16 cellular contexts compared by ENCODE assay signal in genomic region chr16:31112711-31113419, GRCh38. TPM values are rescaled to one million over a fixed set of nuclear protein-coding genes. Genes with fewer than 3 reads are reported as not detected.
A peak's percentile ranks its signal among the peaks of the same experiment; 100 is the strongest.
DNase-seq lines count a peak whose midpoint lies in the region; ATAC-seq and TF ChIP-seq lines count a peak whose summit lies in the region.
"Had no signal": no experiment of that assay in that cellular context is flagged by ENCODE, and none has a peak within 500 bp of the region (broad histone marks: within the 10 kb centered on the region; RNA-seq: fewer than 3 reads in every experiment).

No MANE protein-coding gene starts in this region.

- CTCF ChIA-PET in activated naive CD4-positive, alpha-beta T cell treated with anti-CD3 and anti-CD28 coated beads, Interleukin-2, amount 10 ng/mL, durations not matched to agents 7 days and 5 days (lab: Charles Lee) = interaction anchor here (0.7 to 2.1 kb wide), 2 partner anchors 10 to 29 kb away, joined by 3 to 5 read pairs; no protein-coding TSS in a partner anchor

- H3K27me3 Mint-ChIP-seq in activated naive CD4-positive, alpha-beta T cell treated with anti-CD3 and anti-CD28 coated beads, Interleukin-2, amount 10 ng/mL, durations not matched to agents 7 days and 5 days = no peaks in the 10 kb centered on the region
- peaks cover 15% of the 10 kb centered on the region for H3K27me3 Mint-ChIP-seq in GM23338 (ENCODE audit: insufficient read depth, low read depth, poor library complexity)

- ATAC-seq in body of pancreas (no peak), GM18909 (IDR thresholded peaks at IDR 0.05; ENCODE audit: poor library complexity, unreplicated experiment) (no peak), GM23338 (no peak), GM21786 (IDR thresholded peaks at IDR 0.05; ENCODE audit: unreplicated experiment) (no peak)

- H3K4me2 ChIP-seq in GM23338 = no peak overlapping the region

- peaks cover 15% of the 10 kb centered on the region; the same call in 1 of the 2 replicates for H3F3A ChIP-seq in GM23338 (replicated peaks; ENCODE audit: low read depth)

- H3K4me1 Mint-ChIP-seq in activated naive CD4-positive, alpha-beta T cell treated with anti-CD3 and anti-CD28 coated beads, Interleukin-2, amount 10 ng/mL, durations not matched to agents 7 days and 5 days = peaks cover 32% of the 10 kb centered on the region
- H3K4me1 Mint-ChIP-seq in GM23338 = peaks cover 5% of the 10 kb centered on the region; the same call in 1 of the 3 replicates

- no peaks in the 10 kb centered on the region; the same call in none of the 2 replicates for H3K79me2 ChIP-seq in GM23338 (replicated peaks; ENCODE audit: insufficient read depth)

- no peaks in the 10 kb centered on the region for H3K9me2 ChIP-seq in GM23338 (ENCODE audit: insufficient read depth)

- no peak for TF ChIP-seq CTCF in body of pancreas (IDR thresholded peaks at IDR 0.05)
- no peak for TF ChIP-seq CTCF in vagina (IDR thresholded peaks at IDR 0.05)
- no peak for TF ChIP-seq CTCF in GM23338 (conservative IDR thresholded peaks at IDR 0.05; ENCODE audit: low read depth in 2 of 2)

- H3K27me3 ChIP-seq in body of pancreas = no peaks in the 10 kb centered on the region
- H3K27me3 ChIP-seq in vagina = no peaks in the 10 kb centered on the region
- H3K27me3 ChIP-seq in GM23338 (ENCODE audit: insufficient read depth) = no peaks in the 10 kb centered on the region
- H3K27me3 ChIP-seq: thyroid gland had no signal

- H3K9me3 ChIP-seq in body of pancreas (no peaks in the 10 kb centered on the region), vagina (no peaks in the 10 kb centered on the region)
- H3K9me3 ChIP-seq: thyroid gland had no signal

- H3K36me3 ChIP-seq in body of pancreas (replicated peaks in 1 of 2; ENCODE audit: insufficient read depth in 1 of 2, low read depth in 2 of 2) (peaks cover 0 to 6% of the 10 kb centered on the region in 2 donors), vagina (peaks cover 0 to 32% of the 10 kb centered on the region in 2 donors), GM23338 (ENCODE audit: insufficient read depth) (no peaks in the 10 kb centered on the region)

- intact Hi-C loops in body of pancreas (cut with DNase I) = no loop called here
- intact Hi-C loops in vagina (cut with DNase I) = no loop called here

- H2AFZ ChIP-seq in GM23338 = no peak overlapping the region

- H3K4me3 Mint-ChIP-seq in activated naive CD4-positive, alpha-beta T cell treated with anti-CD3 and anti-CD28 coated beads, Interleukin-2, amount 10 ng/mL, durations not matched to agents 7 days and 5 days = no peak overlapping the region
- no peak overlapping the region for H3K4me3 Mint-ChIP-seq in GM23338
- H3K4me3 Mint-ChIP-seq: H9 had no signal

- H3K9me3 Mint-ChIP-seq in activated naive CD4-positive, alpha-beta T cell treated with anti-CD3 and anti-CD28 coated beads, Interleukin-2, amount 10 ng/mL, durations not matched to agents 7 days and 5 days = no peaks in the 10 kb centered on the region
- H3K9me3 Mint-ChIP-seq in GM23338 = no peaks in the 10 kb centered on the region; the same call in 1 of the 3 replicates
- H3K9me3 Mint-ChIP-seq: H9 had no signal

- H3K4me3 ChIP-seq in body of pancreas = no peak overlapping the region
- no peak overlapping the region for H3K4me3 ChIP-seq in vagina
- no peak overlapping the region for H3K4me3 ChIP-seq in GM23338
- H3K4me3 ChIP-seq: GM12878, thyroid gland had no signal

- peaks cover 72% of the 10 kb centered on the region for H3K4me1 ChIP-seq in body of pancreas
- H3K4me1 ChIP-seq in vagina = peaks cover 28% of the 10 kb centered on the region
- H3K4me1 ChIP-seq in GM23338 (ENCODE audit: insufficient read depth) = peaks cover 1% of the 10 kb centered on the region; the same call in 1 of the 2 replicates

- no peak for TF ChIP-seq POLR2A in body of pancreas (IDR thresholded peaks at IDR 0.05)
- no peak for TF ChIP-seq POLR2A in vagina (IDR thresholded peaks at IDR 0.05)

- DNase-seq in activated naive CD4-positive, alpha-beta T cell treated with anti-CD3 and anti-CD28 coated beads, Interleukin-2, amount 10 ng/mL, durations not matched to agents 7 days and 5 days = no peak
- no peak for DNase-seq in activated naive CD4-positive, alpha-beta T cell treated with Interleukin-2 at 50 U/mL for 16 hours
- no peak for DNase-seq in body of pancreas
- DNase-seq in medulla oblongata (ENCODE audit: extremely low spot score) = peak; percentile 39
- DNase-seq in vagina (ENCODE audit: extremely low spot score in 2 of 2) = no peak
- DNase-seq in GM23338 (ENCODE audit: low spot score) = no peak
- DNase-seq: anterior cingulate cortex; DMS 273 treated with DMSO at 0.1 percent for 48 hours; H9; NCI-H146; NK-92 treated with Interleukin-12 subunit alpha and Interleukin-12 subunit beta, amount 100 ng/mL, for 24 hours; retina; thyroid gland had no signal

- peaks cover 21% of the 10 kb centered on the region for H3K36me3 Mint-ChIP-seq in activated naive CD4-positive, alpha-beta T cell treated with anti-CD3 and anti-CD28 coated beads, Interleukin-2, amount 10 ng/mL, durations not matched to agents 7 days and 5 days
- H3K36me3 Mint-ChIP-seq in GM23338 (ENCODE audit: low read depth) = peaks cover 30% of the 10 kb centered on the region

- WGBS in body of pancreas, 2 donors = 60 to 63% methylated on average over 5 of the region's 5 CpGs

- H3K27ac ChIP-seq in body of pancreas (peak overlapping the region; percentile 46 to 95 (median 66)), vagina (peak overlapping the region; percentile 43), GM23338 (ENCODE audit: low read depth) (no peak overlapping the region)

- peaks cover 7% of the 10 kb centered on the region for H4K20me1 ChIP-seq in GM23338 (replicated peaks; ENCODE audit: insufficient read depth)

- peak overlapping the region; percentile 45 for H3K27ac Mint-ChIP-seq in activated naive CD4-positive, alpha-beta T cell treated with anti-CD3 and anti-CD28 coated beads, Interleukin-2, amount 10 ng/mL, durations not matched to agents 7 days and 5 days
- H3K27ac Mint-ChIP-seq in GM23338 = no peak overlapping the region
- H3K27ac Mint-ChIP-seq: H9 had no signal

TF ChIP-seq in GM23338, 12 proteins besides CTCF, POLR2A, EP300 and RAD21 (continues in another document):
- no peak for TF ChIP-seq JUNB (IDR thresholded peaks at IDR 0.05; ENCODE audit: unreplicated experiment)
- no peak for TF ChIP-seq NANOG (IDR thresholded peaks at IDR 0.05; ENCODE audit: borderline replicate concordance)
- no peak for TF ChIP-seq CREB1 (CRISPR knock-in tag; IDR thresholded peaks at IDR 0.05; ENCODE audit: low read depth)
- no peak for TF ChIP-seq EZH2 (IDR thresholded peaks at IDR 0.05; ENCODE audit: low read depth, unreplicated experiment)
- no peak for TF ChIP-seq POLR2AphosphoS5 (IDR thresholded peaks at IDR 0.05; ENCODE audit: low read depth)

RNA-seq across cellular contexts. Expression of gene KAT8, which starts 4.6 kb away (rescaled TPM):
- total RNA-seq in body of pancreas = 10 to 100 TPM; 55.7 to 66.4 TPM
- 76.6 TPM for total RNA-seq in vagina
- total RNA-seq in GM23338 (2014; rRNA removed; shearing (Covaris generic)) = 84.8 and 85.4 TPM in 2 replicates
- 47.6 and 50.9 TPM in 2 replicates for polyA plus RNA-seq in GM23338 (2016; fragmentation: Nextera tagmentation; extraction: Ambion mirVana)

RNA-seq across cellular contexts. Expression of gene BCKDK, which starts 4.7 kb away (rescaled TPM):
- total RNA-seq in body of pancreas (10 to 100 TPM; 33.9 to 61.7 TPM), vagina (48.9 TPM)
- 58.9 and 71.2 TPM in 2 replicates for total RNA-seq in GM23338 (2014; rRNA removed; shearing (Covaris generic))
- polyA plus RNA-seq in GM23338 (2016; fragmentation: Nextera tagmentation; extraction: Ambion mirVana) = 35.9 and 36.1 TPM in 2 replicates

RNA-seq across cellular contexts. Expression of gene VKORC1, which starts 18.3 kb away (rescaled TPM):
- 100 to 1,000 TPM in 1 of 2 donors, 10 to 100 TPM in 1; 42.5 to 104 TPM for total RNA-seq in body of pancreas
- 123 TPM for total RNA-seq in vagina
- 100 and 106 TPM in 2 replicates for total RNA-seq in GM23338 (2014; rRNA removed; shearing (Covaris generic))
- 89.6 and 96.5 TPM in 2 replicates for polyA plus RNA-seq in GM23338 (2016; fragmentation: Nextera tagmentation; extraction: Ambion mirVana)

RNA-seq across cellular contexts. Expression of gene PRSS8, which starts 22.7 kb away (rescaled TPM):
- total RNA-seq in body of pancreas (10 to 100 TPM; 75.5 to 81.7 TPM), vagina (26.0 TPM)
- 75.9 and 77.0 TPM in 2 replicates for total RNA-seq in GM23338 (2014; rRNA removed; shearing (Covaris generic))
- polyA plus RNA-seq in GM23338 (2016; fragmentation: Nextera tagmentation; extraction: Ambion mirVana) = 59.2 and 65.3 TPM in 2 replicates

RNA-seq across cellular contexts. Expression of gene PRSS53, which starts 24.1 kb away (rescaled TPM):
- total RNA-seq in body of pancreas (1 to 10 TPM; 3.0 to 6.0 TPM), vagina (2.0 TPM)
- 1.6 and 2.7 TPM in 2 replicates for total RNA-seq in GM23338 (2014; rRNA removed; shearing (Covaris generic))
- 0.16 and 0.36 TPM in 2 replicates for polyA plus RNA-seq in GM23338 (2016; fragmentation: Nextera tagmentation; extraction: Ambion mirVana)
